Comparison of ENCODE assay signal across 27 cellular contexts in the genomic region with DNA sequence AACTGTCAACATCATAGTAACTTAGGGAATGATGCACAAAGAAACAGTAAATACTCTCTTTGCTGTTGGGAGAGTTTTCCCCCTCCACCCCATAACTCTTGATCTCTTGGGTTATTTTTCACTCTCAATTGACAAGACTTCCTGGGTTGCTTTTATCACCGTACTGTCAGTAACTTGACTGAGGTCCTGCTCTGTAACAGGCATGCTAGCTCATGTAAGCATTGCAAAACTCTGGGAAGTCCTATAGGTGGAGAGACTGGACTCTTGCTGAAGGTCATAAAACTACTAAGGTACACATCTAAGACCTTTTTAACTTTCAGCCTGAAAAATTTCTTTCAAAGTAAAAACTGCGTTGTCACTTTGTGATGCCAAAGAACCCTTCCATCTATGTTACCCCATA. TPM values are rescaled to one million over a fixed set of nuclear protein-coding genes. Genes with fewer than 3 reads are reported as not detected.
"Had no signal": no experiment of that assay in that cellular context is flagged by ENCODE, and none has a peak within 500 bp of the region (broad histone marks: within the 10 kb centered on the region; RNA-seq: fewer than 3 reads in every experiment).

No MANE protein-coding gene starts in this region.

- H3K36me3 ChIP-seq: colonic mucosa, esophagus squamous epithelium, gastrocnemius medialis, heart right ventricle, left lung, lower lobe of right lung had no signal

- H3K9me3 ChIP-seq: colonic mucosa, esophagus squamous epithelium, gastrocnemius medialis, heart right ventricle, left lung, lower lobe of right lung, mucosa of descending colon had no signal

- H3K4me1 ChIP-seq: colonic mucosa, gastrocnemius medialis, left lung, lower lobe of right lung had no signal

- H3K27me3 ChIP-seq: colonic mucosa, esophagus squamous epithelium, gastrocnemius medialis, heart right ventricle, left lung had no signal

- DNase-seq: colonic mucosa; cortex of kidney; effector CD8-positive, alpha-beta T cell; effector memory CD8-positive, alpha-beta T cell; endodermal cell; erythroblast; esophagus squamous epithelium; foreskin fibroblast; foreskin melanocyte; gastrocnemius medialis; glutamatergic neuron; head of caudate nucleus; heart right ventricle; hippocampal formation; left cardiac atrium; left lung; left ventricle myocardium superior; lower lobe of right lung; mesenchymal stem cell; mucosa of descending colon; naive B cell had no signal

- H3K4me3 ChIP-seq: colonic mucosa, esophagus squamous epithelium, gastrocnemius medialis, heart right ventricle, left lung, lower lobe of right lung, mucosa of descending colon had no signal

RNA-seq across cellular contexts. Expression of gene CCDC158, which starts 25.0 kb away (rescaled TPM):
- total RNA-seq: colonic mucosa, dermis microvascular lymphatic vessel endothelial cell, endodermal cell, esophagus mucosa, gastrocnemius medialis, glomerular endothelial cell, lung microvascular endothelial cell, mesothelial cell of epicardium, myocyte had no signal
